Comparison of ENCODE assay signal across 16 cellular contexts in genomic region chr12:49052451-49053208, GRCh38. TPM values are rescaled to one million over a fixed set of nuclear protein-coding genes. Genes with fewer than 3 reads are reported as not detected.
A peak's percentile ranks its signal among the peaks of the same experiment; 100 is the strongest.
DNase-seq lines count a peak whose midpoint lies in the region; TF ChIP-seq lines count a peak whose summit lies in the region.
"Had no signal": no experiment of that assay in that cellular context is flagged by ENCODE, and none has a peak within 500 bp of the region (broad histone marks: within the 10 kb centered on the region; RNA-seq: fewer than 3 reads in every experiment).

No MANE protein-coding gene starts in this region.

- no peak overlapping the region for H2BK15ac ChIP-seq in neuronal stem cell (ENCODE audit: low read length)

- H3K4me1 ChIP-seq in endodermal cell (ENCODE audit: control insufficient read depth, insufficient read depth, low read length) (peaks cover under 1% of the 10 kb centered on the region), neuronal stem cell (ENCODE audit: control insufficient read depth in 2 of 2, insufficient read depth in 1 of 2, low read depth in 1 of 2, low read length in 2 of 2) (peaks cover 8 to 16% of the 10 kb centered on the region in 2 donors)

- no peak overlapping the region for H3K14ac ChIP-seq in neuronal stem cell (ENCODE audit: low read length)

- TSS peak; percentile 3 for BruUV-seq in Calu3 (replicated peaks; lab: Mats Ljungman, UMichigan)

- no peak overlapping the region for H3K4me3 ChIP-seq in endodermal cell (ENCODE audit: low read length)
- no peak overlapping the region for H3K4me3 ChIP-seq in neuronal stem cell (ENCODE audit: low read length in 2 of 2)

- no peak overlapping the region for H3K23ac ChIP-seq in neuronal stem cell (ENCODE audit: low read depth, low read length, poor library complexity)

- no peak overlapping the region for H2BK12ac ChIP-seq in neuronal stem cell (ENCODE audit: low read length)

- peaks cover 12% of the 10 kb centered on the region for H3K79me1 ChIP-seq in neuronal stem cell (ENCODE audit: low read depth, low read length)

- no peak overlapping the region for H2BK5ac ChIP-seq in neuronal stem cell (ENCODE audit: low read length)

- TF ChIP-seq CTCF in Calu3 (IDR thresholded peaks at IDR 0.05; ENCODE audit: unreplicated experiment) (no peak), HFFc6 (IDR thresholded peaks at IDR 0.05) (peak; percentile 43), endodermal cell (conservative IDR thresholded peaks at IDR 0.05) (peak; percentile 28)

- no peak overlapping the region for H3K4ac ChIP-seq in neuronal stem cell (ENCODE audit: low read length)

- H3K27ac ChIP-seq in endodermal cell (ENCODE audit: low read depth, low read length) (no peak overlapping the region), neuronal stem cell (replicated peaks; ENCODE audit: low read length) (no peak overlapping the region)

- H3K36me3 Mint-ChIP-seq in Calu3 (ENCODE audit: insufficient read depth, unreplicated experiment) (peaks cover 30% of the 10 kb centered on the region), HFFc6 (ENCODE audit: low read depth) (peaks cover 53% of the 10 kb centered on the region), endodermal cell (ENCODE audit: low read depth) (peaks cover 78% of the 10 kb centered on the region)
- H3K36me3 Mint-ChIP-seq in activated naive CD4-positive, alpha-beta T cell treated with anti-CD3 and anti-CD28 coated beads for 36 hours (ENCODE audit: low read depth), result peaks cover 37% of the 10 kb centered on the region

- H3K27ac Mint-ChIP-seq in Calu3 (ENCODE audit: unreplicated experiment), result no peak overlapping the region
- no peak overlapping the region for H3K27ac Mint-ChIP-seq in HFFc6
- no peak overlapping the region for H3K27ac Mint-ChIP-seq in endodermal cell
- H3K27ac Mint-ChIP-seq in activated naive CD4-positive, alpha-beta T cell treated with anti-CD3 and anti-CD28 coated beads for 36 hours, result no peak overlapping the region
- H3K27ac Mint-ChIP-seq: B cell had no signal

- H4K8ac ChIP-seq in neuronal stem cell (ENCODE audit: low read depth, low read length), result no peak overlapping the region

- no peak overlapping the region for H2BK120ac ChIP-seq in neuronal stem cell (ENCODE audit: low read depth, low read length)

- H3K4me2 ChIP-seq in neuronal stem cell (ENCODE audit: insufficient read depth, low read length, poor library complexity, severe bottlenecking), result no peak overlapping the region

- H3K9me3 ChIP-seq in endodermal cell (ENCODE audit: control insufficient read depth, low read length) (no peaks in the 10 kb centered on the region), neuronal stem cell (replicated peaks in 1 of 2; ENCODE audit: control insufficient read depth in 2 of 2, insufficient read depth in 1 of 2, low read depth in 1 of 2, low read length in 2 of 2) (no peaks in the 10 kb centered on the region)

- DNase-seq in Calu3 (no peak), HFFc6 (no peak), endodermal cell (peak; percentile 49), neuronal stem cell (ENCODE audit: low spot score) (no peak), NCI-H2081 treated with DMSO at 0.1 percent for 48 hours (lab: John Stamatoyannopoulos, UW) (no peak), NCI-H524 treated with DMSO at 0.1 percent for 48 hours (lab: John Stamatoyannopoulos, UW) (no peak)
- DNase-seq in activated CD4-positive, alpha-beta T cell treated with anti-CD3 and anti-CD28 coated beads, Interleukin-2, amount 50 U/mL, for 1 hour, result no peak
- no peak for DNase-seq in activated naive CD4-positive, alpha-beta T cell treated with anti-CD3 and anti-CD28 coated beads for 36 hours
- DNase-seq: CD4-positive, alpha-beta memory T cell; DMS79; H7; NCI-H187 treated with DMSO at 0.1 percent for 48 hours; NCI-H748 treated with DMSO at 0.1 percent for 48 hours; SW 1271 had no signal

- peaks cover 78% of the 10 kb centered on the region for H3K36me3 ChIP-seq in endodermal cell (ENCODE audit: control insufficient read depth, insufficient read depth, low read length)
- peaks cover 75 to 93% of the 10 kb centered on the region in 2 donors for H3K36me3 ChIP-seq in neuronal stem cell (replicated peaks in 1 of 2; ENCODE audit: control insufficient read depth in 2 of 2, insufficient read depth in 2 of 2, low read length in 2 of 2)

- CTCF ChIA-PET in Calu3 (lab: Charles Lee), result no interaction called here
- CTCF ChIA-PET in activated naive CD4-positive, alpha-beta T cell treated with anti-CD3 and anti-CD28 coated beads for 36 hours (lab: Charles Lee), result interaction anchor here (0.6 to 4.0 kb wide), 2 partner anchors 9 to 170 kb away, joined by 3 to 28 read pairs; no protein-coding TSS in a partner anchor

- H2AK5ac ChIP-seq in neuronal stem cell (ENCODE audit: low read depth, low read length), result no peak overlapping the region

- H3K9ac ChIP-seq in endodermal cell (ENCODE audit: extremely low read depth, low read length, poor library complexity, severe bottlenecking), result no peak overlapping the region
- H3K9ac ChIP-seq in neuronal stem cell (ENCODE audit: low read depth, low read length, poor library complexity), result peak overlapping the region; percentile 30

- no peaks in the 10 kb centered on the region for H3K27me3 Mint-ChIP-seq in Calu3 (ENCODE audit: unreplicated experiment)
- H3K27me3 Mint-ChIP-seq in HFFc6 (ENCODE audit: insufficient read depth), result no peaks in the 10 kb centered on the region
- H3K27me3 Mint-ChIP-seq in endodermal cell (ENCODE audit: insufficient read depth), result no peaks in the 10 kb centered on the region
- H3K27me3 Mint-ChIP-seq in activated naive CD4-positive, alpha-beta T cell treated with anti-CD3 and anti-CD28 coated beads for 36 hours (ENCODE audit: low read depth), result no peaks in the 10 kb centered on the region
- H3K27me3 Mint-ChIP-seq: B cell; CD4-positive, alpha-beta memory T cell had no signal

- H3K4me3 Mint-ChIP-seq in Calu3 (ENCODE audit: low read depth, unreplicated experiment), result no peak overlapping the region
- H3K4me3 Mint-ChIP-seq in HFFc6, result no peak overlapping the region
- no peak overlapping the region for H3K4me3 Mint-ChIP-seq in endodermal cell
- no peak overlapping the region for H3K4me3 Mint-ChIP-seq in activated naive CD4-positive, alpha-beta T cell treated with anti-CD3 and anti-CD28 coated beads for 36 hours
- H3K4me3 Mint-ChIP-seq: B cell had no signal

- no peak overlapping the region for H3K18ac ChIP-seq in neuronal stem cell (ENCODE audit: low read length)

- WGBS in endodermal cell (ENCODE audit: insufficient coverage in 1 of 2, insufficient read length in 1 of 2), 2 experiments, result 94 to 95% methylated on average over 14 to 16 of the region's 16 CpGs
- WGBS in neuronal stem cell (ENCODE audit: extremely low coverage in 2 of 2, insufficient read length in 2 of 2, insufficient replicate concordance in 1 of 2), 2 donors, result no CpG with 5 or more reads among the region's 16 CpGs

- H3K27me3 ChIP-seq in endodermal cell (ENCODE audit: control insufficient read depth, insufficient read depth, low read length, poor library complexity, severe bottlenecking) (no peaks in the 10 kb centered on the region), neuronal stem cell (ENCODE audit: control insufficient read depth in 3 of 3, insufficient read depth in 3 of 3, low read depth in 1 of 3, low read length in 3 of 3) (no peaks in the 10 kb centered on the region)

- H3K9me3 Mint-ChIP-seq in Calu3 (ENCODE audit: low read depth, unreplicated experiment) (no peaks in the 10 kb centered on the region), HFFc6 (no peaks in the 10 kb centered on the region), endodermal cell (no peaks in the 10 kb centered on the region)
- H3K9me3 Mint-ChIP-seq in activated naive CD4-positive, alpha-beta T cell treated with anti-CD3 and anti-CD28 coated beads for 36 hours, result no peaks in the 10 kb centered on the region
- H3K9me3 Mint-ChIP-seq: CD4-positive, alpha-beta memory T cell had no signal

- no peak overlapping the region for H2AFZ ChIP-seq in neuronal stem cell (ENCODE audit: low read length)

- no peak overlapping the region for H4K91ac ChIP-seq in neuronal stem cell (ENCODE audit: low read depth, low read length, poor library complexity)

- H3K4me1 Mint-ChIP-seq in Calu3 (ENCODE audit: low read depth, unreplicated experiment) (peaks cover 23% of the 10 kb centered on the region), HFFc6 (ENCODE audit: low read depth) (peaks cover 52% of the 10 kb centered on the region), endodermal cell (peaks cover 23% of the 10 kb centered on the region)
- peaks cover 31% of the 10 kb centered on the region for H3K4me1 Mint-ChIP-seq in activated naive CD4-positive, alpha-beta T cell treated with anti-CD3 and anti-CD28 coated beads for 36 hours (ENCODE audit: low read depth)

- intact Hi-C loops in Calu3 (cut with micrococcal nuclease; ENCODE audit: unreplicated experiment), result no loop called here
- intact Hi-C loops in activated naive CD4-positive, alpha-beta T cell treated with anti-CD3 and anti-CD28 coated beads for 36 hours (cut with micrococcal nuclease), result no loop called here

RNA-seq across cellular contexts. Expression of gene KMT2D, which starts 8.0 kb away (rescaled TPM):
- total RNA-seq in Calu3 (2022) (72.9 and 79.7 TPM in 2 replicates), endodermal cell (100 to 1,000 TPM; 118 to 123 TPM)
- total RNA-seq in HFFc6 (2021; fragmentation: NEBNext Ultra II Directional; extraction: Animal tissue kit (Norgen Biotek cat#: 25700)), result 10 to 100 TPM; 43.9 to 66.6 (median 48.4) TPM
- 30.1 TPM for polyA plus RNA-seq in endodermal cell (2013, experiment 1 of 2)
- 36.6 TPM for polyA plus RNA-seq in endodermal cell (2013, experiment 2 of 2)
- 10.4 TPM for polyA plus RNA-seq in neuronal stem cell (2013, experiment 1 of 2)
- 10.8 TPM for polyA plus RNA-seq in neuronal stem cell (2013, experiment 2 of 2)
- total RNA-seq in activated naive CD4-positive, alpha-beta T cell treated with anti-CD3 and anti-CD28 coated beads for 36 hours, result 10 to 100 TPM; 44.9 to 49.0 TPM

RNA-seq across cellular contexts. Expression of gene RHEBL1, which starts 17.1 kb away (rescaled TPM):
- total RNA-seq in Calu3 (2022), result 2.0 and 2.6 TPM in 2 replicates
- 1 to 10 TPM in 1 of 6 experiments, under 1 TPM in 5; 0.60 to 1.6 (median 0.86) TPM for total RNA-seq in HFFc6 (2021; fragmentation: NEBNext Ultra II Directional; extraction: Animal tissue kit (Norgen Biotek cat#: 25700))
- total RNA-seq in endodermal cell, result 1 to 10 TPM; 2.5 to 3.2 TPM
- polyA plus RNA-seq in endodermal cell (2013, experiment 1 of 2), result 4.1 TPM
- polyA plus RNA-seq in endodermal cell (2013, experiment 2 of 2), result 3.7 TPM
- polyA plus RNA-seq in neuronal stem cell (2013, experiment 1 of 2), result 4.0 TPM
- polyA plus RNA-seq in neuronal stem cell (2013, experiment 2 of 2), result 4.1 TPM
- 10 to 100 TPM; 11.8 to 15.2 TPM for total RNA-seq in activated naive CD4-positive, alpha-beta T cell treated with anti-CD3 and anti-CD28 coated beads for 36 hours

RNA-seq across cellular contexts. Expression of gene PRKAG1, which starts 34.1 kb away (rescaled TPM):
- 34.2 and 36.9 TPM in 2 replicates for total RNA-seq in Calu3 (2022)
- 10 to 100 TPM; 79.0 to 92.0 (median 83.3) TPM for total RNA-seq in HFFc6 (2021; fragmentation: NEBNext Ultra II Directional; extraction: Animal tissue kit (Norgen Biotek cat#: 25700))
- 10 to 100 TPM; 27.6 to 38.1 TPM for total RNA-seq in endodermal cell
- polyA plus RNA-seq in endodermal cell (2013, experiment 1 of 2), result 45.4 TPM
- 36.6 TPM for polyA plus RNA-seq in endodermal cell (2013, experiment 2 of 2)
- polyA plus RNA-seq in neuronal stem cell (2013, experiment 1 of 2), result 36.1 TPM
- polyA plus RNA-seq in neuronal stem cell (2013, experiment 2 of 2), result 34.4 TPM
- 10 to 100 TPM; 49.4 to 50.9 TPM for total RNA-seq in activated naive CD4-positive, alpha-beta T cell treated with anti-CD3 and anti-CD28 coated beads for 36 hours

RNA-seq across cellular contexts. Expression of gene DHH, which starts 42.0 kb away (rescaled TPM):
- not detected in 2 replicates for total RNA-seq in Calu3 (2022)
- total RNA-seq in HFFc6 (2021; fragmentation: NEBNext Ultra II Directional; extraction: Animal tissue kit (Norgen Biotek cat#: 25700)), result under 1 TPM in 1 of 6 experiments, not detected in 5; 0.07 TPM
- total RNA-seq in endodermal cell, result under 1 TPM; 0.15 to 0.51 TPM
- 0.18 TPM for polyA plus RNA-seq in endodermal cell (2013, experiment 1 of 2)
- polyA plus RNA-seq in endodermal cell (2013, experiment 2 of 2), result 0.21 TPM
- 0.14 TPM for polyA plus RNA-seq in neuronal stem cell (2013, experiment 1 of 2)
- polyA plus RNA-seq in neuronal stem cell (2013, experiment 2 of 2), result 0.12 TPM
- under 1 TPM in 1 of 2 experiments, not detected in 1; 0.07 TPM for total RNA-seq in activated naive CD4-positive, alpha-beta T cell treated with anti-CD3 and anti-CD28 coated beads for 36 hours
- total RNA-seq: G401, H7 had no signal
- polyA plus RNA-seq: CD4-positive, alpha-beta memory T cell had no signal

RNA-seq across cellular contexts. Expression of gene DDN, which starts 53.5 kb away (rescaled TPM):
- total RNA-seq in Calu3 (2022), result 0.12 and 0.21 TPM in 2 replicates
- total RNA-seq in HFFc6 (2021; fragmentation: NEBNext Ultra II Directional; extraction: Animal tissue kit (Norgen Biotek cat#: 25700)), result under 1 TPM; 0.17 to 0.40 (median 0.23) TPM
- under 1 TPM; 0.31 to 0.33 TPM for total RNA-seq in endodermal cell
- polyA plus RNA-seq in endodermal cell (2013, experiment 1 of 2), result 1.2 TPM
- polyA plus RNA-seq in endodermal cell (2013, experiment 2 of 2), result 0.79 TPM
- polyA plus RNA-seq in neuronal stem cell (2013, experiment 1 of 2), result 0.10 TPM
- polyA plus RNA-seq in neuronal stem cell (2013, experiment 2 of 2), result 0.07 TPM
- total RNA-seq in activated naive CD4-positive, alpha-beta T cell treated with anti-CD3 and anti-CD28 coated beads for 36 hours, result under 1 TPM; 0.20 to 0.21 TPM
- total RNA-seq: CD4-positive, alpha-beta memory T cell had no signal
- polyA plus RNA-seq: CD4-positive, alpha-beta memory T cell had no signal
